12 cellular contexts compared by ENCODE assay signal in genomic region chr11:134425816-134426536, GRCh38. TPM values are rescaled to one million over a fixed set of nuclear protein-coding genes. Genes with fewer than 3 reads are reported as not detected.
"Had no signal": no experiment of that assay in that cellular context is flagged by ENCODE, and none has a peak within 500 bp of the region (broad histone marks: within the 10 kb centered on the region; RNA-seq: fewer than 3 reads in every experiment).

No MANE protein-coding gene starts in this region.

- H3K27ac ChIP-seq: cardiac muscle cell, psoas muscle, testis, WERI-Rb-1 had no signal

- H3K4me1 ChIP-seq: psoas muscle, testis had no signal

- H3K9me3 ChIP-seq: psoas muscle, testis had no signal

- H3K36me3 ChIP-seq: cardiac muscle cell, WERI-Rb-1 had no signal

- DNase-seq: activated CD4-positive, alpha-beta T cell treated with anti-CD3 and anti-CD28 coated beads for 4 hours; activated naive CD4-positive, alpha-beta T cell; mammary epithelial cell; natural killer cell; psoas muscle; stimulated activated CD4-positive, alpha-beta T cell treated with anti-CD3 and anti-CD28 coated beads, Interleukin-2, amount 100 ng/mL, for 24 hours; stimulated activated naive CD4-positive, alpha-beta T cell treated with Interleukin-2 at 50 U/mL for 16 hours; T-helper 1 cell; testis; WERI-Rb-1 had no signal

- H3K27me3 ChIP-seq: cardiac muscle cell, testis had no signal

- H3K4me3 ChIP-seq: cardiac muscle cell, psoas muscle, testis had no signal

RNA-seq across cellular contexts. Expression of gene B3GAT1, which starts 13.9 kb away (rescaled TPM):
- total RNA-seq: epithelial cell of proximal tubule had no signal
